In the genomic region with DNA sequence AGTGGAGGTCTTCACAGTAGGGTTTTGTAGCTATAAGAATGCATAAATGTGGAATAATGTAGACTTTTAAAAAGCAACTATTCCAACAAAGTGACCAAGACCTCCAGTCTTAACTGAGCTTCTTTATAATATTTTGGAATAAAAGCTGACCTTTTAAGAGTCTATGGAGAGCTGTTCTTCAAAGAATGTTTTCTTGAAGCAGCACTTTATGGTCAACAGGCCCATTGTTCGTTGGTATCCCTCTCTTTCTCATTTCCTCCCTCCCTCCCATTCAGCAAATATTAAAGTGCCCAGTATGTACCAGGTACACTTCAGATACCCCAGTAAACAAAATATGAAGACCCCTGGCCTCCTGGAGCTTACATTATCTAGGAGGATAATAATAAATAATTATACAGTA, we compare ENCODE assay signal across 19 cellular contexts.
"Had no signal": no experiment of that assay in that cellular context is flagged by ENCODE, and none has a peak within 500 bp of the region (broad histone marks: within the 10 kb centered on the region; RNA-seq: fewer than 3 reads in every experiment).

No MANE protein-coding gene starts in this region.

- H3K4me3 ChIP-seq: coronary artery, dorsolateral prefrontal cortex, esophagus muscularis mucosa, gastrocnemius medialis, heart right ventricle, left lung, lower lobe of right lung, mucosa of descending colon had no signal

- H3K27me3 ChIP-seq: dorsolateral prefrontal cortex, esophagus muscularis mucosa, foreskin keratinocyte, gastrocnemius medialis, heart right ventricle, left lung had no signal

- DNase-seq: dermis blood vessel endothelial cell; dorsolateral prefrontal cortex; effector CD4-positive, alpha-beta T cell; effector memory CD4-positive, alpha-beta T cell; foreskin keratinocyte; gastrocnemius medialis; glutamatergic neuron; head of caudate nucleus; heart right ventricle; hippocampal formation; left cardiac atrium; left lung; left ventricle myocardium superior; lower lobe of right lung; mesenchymal stem cell; mucosa of descending colon; naive B cell had no signal

- H3K4me1 ChIP-seq: gastrocnemius medialis, lower lobe of right lung had no signal

- H3K9me3 ChIP-seq: esophagus muscularis mucosa, gastrocnemius medialis, heart right ventricle, left lung, lower lobe of right lung, mucosa of descending colon had no signal

- ATAC-seq: foreskin keratinocyte, gastrocnemius medialis, heart right ventricle, left cardiac atrium, left lung, left ventricle myocardium superior, lower lobe of right lung, mucosa of descending colon had no signal
